Comparison of ENCODE assay signal across 18 cellular contexts in genomic region chr3:27888562-27888961, GRCh38.
"Had no signal": no experiment of that assay in that cellular context is flagged by ENCODE, and none has a peak within 500 bp of the region (broad histone marks: within the 10 kb centered on the region; RNA-seq: fewer than 3 reads in every experiment).

No MANE protein-coding gene starts in this region.

- H3K4me3 Mint-ChIP-seq: activated T-cell treated with anti-CD3 and anti-CD28 coated beads, Interleukin-2, amount 50 U/mL, for 4 hours; naive thymus-derived CD8-positive, alpha-beta T cell had no signal

- H3K27ac ChIP-seq: brain microvascular endothelial cell, colonic mucosa had no signal

- H3K36me3 ChIP-seq: brain microvascular endothelial cell, colonic mucosa had no signal

- H3K27ac Mint-ChIP-seq: activated naive CD4-positive, alpha-beta T cell treated with anti-CD3 and anti-CD28 coated beads, Interleukin-2, amount 50 U/mL, for 72 hours had no signal

- H3K27me3 Mint-ChIP-seq: naive thymus-derived CD8-positive, alpha-beta T cell had no signal

- H3K4me3 ChIP-seq: colonic mucosa, lung, mucosa of descending colon had no signal

- H3K4me1 ChIP-seq: colonic mucosa had no signal

- H3K27me3 ChIP-seq: brain microvascular endothelial cell, colonic mucosa had no signal

- DNase-seq: activated CD4-positive, alpha-beta T cell treated with anti-CD3 and anti-CD28 coated beads, Interleukin-2, amount 50 U/mL, for 48 hours; activated CD4-positive, CD25-positive, alpha-beta regulatory T cell treated with anti-CD3 and anti-CD28 coated beads, Interleukin-2, amount 50 U/mL, for 72 hours; activated effector memory CD4-positive, alpha-beta T cell treated with anti-CD3 and anti-CD28 coated beads, Interleukin-2, amount 50 U/mL, for 16 hours; activated T-cell treated with anti-CD3 and anti-CD28 coated beads, Interleukin-2, amount 50 U/mL, for 4 hours; amniotic stem cell; brain microvascular endothelial cell; colonic mucosa; effector CD4-positive, alpha-beta T cell; hypothalamus; left cardiac atrium; mucosa of descending colon; naive thymus-derived CD8-positive, alpha-beta T cell; right cardiac atrium; stimulated activated CD4-positive, alpha-beta T cell treated with anti-CD3 and anti-CD28 coated beads, Interleukin-1b, Interleukin-23, amount 100 ng/mL, for 48 hours; stimulated activated naive CD4-positive, alpha-beta T cell; trophoblast cell had no signal

- H3K9me3 ChIP-seq: colonic mucosa, mucosa of descending colon had no signal

- ATAC-seq: activated naive CD4-positive, alpha-beta T cell treated with anti-CD3 and anti-CD28 coated beads, Interleukin-2, amount 50 U/mL, for 72 hours; activated T-cell treated with anti-CD3 and anti-CD28 coated beads, Interleukin-2, amount 50 U/mL, for 4 hours; left cardiac atrium; mucosa of descending colon; naive thymus-derived CD8-positive, alpha-beta T cell; right cardiac atrium had no signal
